Comparison of ENCODE assay signal across 31 cellular contexts in the genomic region with DNA sequence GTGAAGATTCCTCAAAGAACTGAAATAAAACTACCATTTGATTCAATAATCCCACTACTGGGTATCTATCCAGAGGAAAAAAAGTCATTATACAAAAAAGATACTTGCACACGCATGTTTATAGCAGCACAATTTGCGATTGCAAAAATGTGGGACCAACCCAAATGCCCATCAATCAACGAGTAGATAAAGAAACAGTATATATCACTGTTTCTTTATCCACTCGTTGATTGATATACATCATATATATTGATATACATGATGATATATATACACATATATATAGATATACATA. TPM values are rescaled to one million over a fixed set of nuclear protein-coding genes. Genes with fewer than 3 reads are reported as not detected.
"Had no signal": no experiment of that assay in that cellular context is flagged by ENCODE, and none has a peak within 500 bp of the region (broad histone marks: within the 10 kb centered on the region; RNA-seq: fewer than 3 reads in every experiment).

No MANE protein-coding gene starts in this region.

- H3K9me3 ChIP-seq: stomach, suprapubic skin, testis, thoracic aorta, thyroid gland, tibial artery, tibial nerve, transverse colon, upper lobe of left lung, upper lobe of right lung, uterus, vagina had no signal

- ATAC-seq: stimulated activated effector memory CD8-positive, alpha-beta T cell treated with anti-CD3 and anti-CD28 coated beads, Interleukin-12 subunit alpha, Interleukin-12 subunit beta, amount 100 ng/mL, for 72 hours; stimulated activated memory B cell treated with anti-CD40 and anti-IgM and Interleukin-4, amounts not matched to agents 10 μg/mL and 1 μg/mL and 100 μg/mL, for 72 hours; stimulated activated naive B cell treated with anti-CD40 and anti-IgM and Interleukin-4, amounts not matched to agents 10 μg/mL and 1 μg/mL and 100 μg/mL, for 72 hours; stimulated activated naive CD8-positive, alpha-beta T cell treated with anti-CD3 and anti-CD28 coated beads, Interleukin-15, amount 100 ng/mL, for 72 hours; stimulated activated naive CD8-positive, alpha-beta T cell treated with anti-CD3 and anti-CD28 coated beads, Interleukin-15, Interleukin-2, amounts not matched to agents 100 U/mL and 50 U/mL, for 24 hours; upper lobe of right lung had no signal

- H3K4me1 ChIP-seq: stomach, suprapubic skin, thyroid gland, tibial artery, tibial nerve, transverse colon, upper lobe of left lung, upper lobe of right lung, uterus, vagina had no signal

- DNase-seq: stimulated activated CD4-positive, alpha-beta T cell treated with anti-CD3 and anti-CD28 coated beads, Interleukin-2, amount 100 ng/mL, for 48 hours; stimulated activated CD4-positive, alpha-beta T cell treated with anti-CD3 and anti-CD28 coated beads, Interleukin-4, amount 100 ng/mL, for 1 hour; stimulated activated CD4-positive, alpha-beta T cell treated with anti-CD3 and anti-CD28 coated beads, Interleukin-4, amount 100 ng/mL, for 24 hours; stimulated activated CD4-positive, alpha-beta T cell treated with anti-CD3 and anti-CD28 coated beads, Interleukin-4, amount 100 ng/mL, for 4 hours; stimulated activated CD8-positive, alpha-beta memory T cell treated with anti-CD3 and anti-CD28 coated beads, Interleukin-4, amount 100 ng/mL, for 48 hours; stimulated activated naive B cell treated with anti-CD40 and anti-IgM and Interleukin-4, amounts not matched to agents 10 μg/mL and 1 μg/mL and 100 μg/mL, for 72 hours; stimulated activated naive CD4-positive, alpha-beta T cell; stimulated activated naive CD4-positive, alpha-beta T cell treated with Interleukin-2 at 50 U/mL for 16 hours; stimulated activated naive CD8-positive, alpha-beta T cell treated with anti-CD3 and anti-CD28 coated beads, Interleukin-15, amount 100 ng/mL, for 72 hours; stimulated activated naive CD8-positive, alpha-beta T cell treated with anti-CD3 and anti-CD28 coated beads, Interleukin-15, Interleukin-2, amounts not matched to agents 100 U/mL and 50 U/mL, for 24 hours; stomach; substantia nigra; testis; thyroid gland; tibial artery; transverse colon; trophoblast cell; upper lobe of left lung; upper lobe of right lung; uterus had no signal

- H3K27ac ChIP-seq: stomach, suprapubic skin, thoracic aorta, thyroid gland, tibial artery, tibial nerve, transverse colon, upper lobe of left lung, upper lobe of right lung, uterus, vagina had no signal

- H3K36me3 ChIP-seq: stomach, suprapubic skin, thoracic aorta, thyroid gland, tibial artery, tibial nerve, transverse colon, upper lobe of left lung, upper lobe of right lung, uterus, vagina had no signal

- H3K4me3 ChIP-seq: stomach, suprapubic skin, testis, thoracic aorta, thyroid gland, tibial artery, tibial nerve, transverse colon, upper lobe of left lung, upper lobe of right lung, uterus, vagina had no signal

- H3K27me3 ChIP-seq: stomach, suprapubic skin, testis, thyroid gland, tibial artery, tibial nerve, transverse colon, upper lobe of left lung, upper lobe of right lung, uterus, vagina had no signal

- FAIRE-seq: urothelium cell line had no signal

RNA-seq across cellular contexts. Expression of gene AFP, which starts 13.6 kb away (rescaled TPM):
- total RNA-seq: subcutaneous adipose tissue, suprapubic skin, temporal lobe, testis, thoracic aorta, thyroid gland, tibial nerve, transverse colon, upper lobe of right lung, ureter, urinary bladder, uterus, vagina had no signal
- polyA plus RNA-seq: stomach, urinary bladder had no signal

RNA-seq across cellular contexts. Expression of gene ALB, which starts 18.3 kb away (rescaled TPM):
- total RNA-seq: thoracic aorta, vagina had no signal

RNA-seq across cellular contexts. Expression of gene AFM, which starts 59.1 kb away (rescaled TPM):
- total RNA-seq: subcutaneous adipose tissue, suprapubic skin, temporal lobe, thoracic aorta, thyroid gland, tibial nerve, transverse colon, upper lobe of right lung, ureter, urinary bladder, vagina had no signal
